2 cellular contexts compared by ENCODE assay signal in genomic region chr13:66689037-66689619, GRCh38.
TF ChIP-seq lines count a peak whose summit lies in the region.

No MANE protein-coding gene starts in this region.

TF ChIP-seq in GM12878, 131 proteins besides CTCF, POLR2A, EP300 and RAD21:
- TF ChIP-seq ZBTB4 (CRISPR knock-in tag; IDR thresholded peaks at IDR 0.05) (no peak), SMC3 (IDR thresholded peaks at IDR 0.05; ENCODE audit: borderline replicate concordance, low read length) (0 out of 2 replicates have a peak, but pooled peaks have one; percentile 6), MYC (IDR thresholded peaks at IDR 0.05; ENCODE audit: insufficient read depth, insufficient read length, insufficient replicate concordance, low read length, severe bottlenecking) (no peak)
TF ChIP-seq in GM12878: peak in this region for 1.

TF ChIP-seq in HepG2, 621 proteins besides CTCF, POLR2A, EP300 and RAD21 (continued from another document):
- TF ChIP-seq ZNF513 (CRISPR knock-in tag; conservative IDR thresholded peaks at IDR 0.05) (no peak), CHCHD3 (CRISPR knock-in tag; IDR thresholded peaks at IDR 0.05) (no peak), MTA1 (CRISPR knock-in tag; IDR thresholded peaks at IDR 0.05; ENCODE audit: borderline replicate concordance) (no peak)
